In genomic region chr12:751192-751827, GRCh38 we compare ENCODE assay signal across 8 cellular contexts. TPM values are rescaled to one million over a fixed set of nuclear protein-coding genes. Genes with fewer than 3 reads are reported as not detected.
A peak's percentile ranks its signal among the peaks of the same experiment; 100 is the strongest.
DNase-seq lines count a peak whose midpoint lies in the region; ATAC-seq and TF ChIP-seq lines count a peak whose summit lies in the region.

No MANE protein-coding gene starts in this region.

- no peaks in the 10 kb centered on the region for H3K9me3 ChIP-seq in BE2C

- ATAC-seq in HG03378 (IDR thresholded peaks at IDR 0.05; ENCODE audit: unreplicated experiment) (peak; percentile 35), left lobe of liver (peak; percentile 59)

- H3K4me1 ChIP-seq in BE2C: peaks cover 4% of the 10 kb centered on the region; the same call in 1 of the 2 replicates

- peaks cover 7% of the 10 kb centered on the region; the same call in 1 of the 2 replicates for H3K36me3 ChIP-seq in BE2C

- peak; percentile 88 for TF ChIP-seq CTCF in BE2C (IDR thresholded peaks at IDR 0.05; ENCODE audit: low read depth, low read length)

- DNase-seq in BE2C (peak; percentile 95), NCI-H510A (lab: John Stamatoyannopoulos, UW) (peak; percentile 94), dedifferentiated amniotic fluid mesenchymal stem cell (ENCODE audit: extremely low spot score) (peak; percentile 95), left lobe of liver (ENCODE audit: low spot score) (peak; percentile 90)
- DNase-seq in activated CD4-positive, alpha-beta T cell treated with anti-CD3 and anti-CD28 coated beads for 4 hours: peak; percentile 81
- DNase-seq in stimulated activated CD4-positive, alpha-beta T cell treated with anti-CD3 and anti-CD28 coated beads, Interleukin-1b, Interleukin-23, amount 100 ng/mL, for 48 hours: peak; percentile 91

- H3K27me3 ChIP-seq in BE2C: no peaks in the 10 kb centered on the region

- H3K4me3 ChIP-seq in BE2C (ENCODE audit: low read depth, low read length): peak overlapping the region; percentile 77

- TF ChIP-seq POLR2A in GM19099 (IDR thresholded peaks at IDR 0.05; ENCODE audit: extremely low read depth, insufficient read length, low read depth): peak; percentile 98

RNA-seq across cellular contexts. Expression of gene WNK1, which starts 1.1 kb away (rescaled TPM):
- polyA plus RNA-seq in BE2C (2012; ENCODE audit: insufficient read depth, insufficient read length, low read depth): 66.7 TPM
- 79.9 TPM for total RNA-seq in left lobe of liver

Comparison
In these comparisons a context has a peak if more than half of its experiments do, and no peak if none do; other contexts are left out.
1. Peak in every context shown above with its lines: DNase-seq, ATAC-seq and H3K4me3 ChIP-seq.